ENCODE assay signal across 8 cellular contexts in the genomic region with DNA sequence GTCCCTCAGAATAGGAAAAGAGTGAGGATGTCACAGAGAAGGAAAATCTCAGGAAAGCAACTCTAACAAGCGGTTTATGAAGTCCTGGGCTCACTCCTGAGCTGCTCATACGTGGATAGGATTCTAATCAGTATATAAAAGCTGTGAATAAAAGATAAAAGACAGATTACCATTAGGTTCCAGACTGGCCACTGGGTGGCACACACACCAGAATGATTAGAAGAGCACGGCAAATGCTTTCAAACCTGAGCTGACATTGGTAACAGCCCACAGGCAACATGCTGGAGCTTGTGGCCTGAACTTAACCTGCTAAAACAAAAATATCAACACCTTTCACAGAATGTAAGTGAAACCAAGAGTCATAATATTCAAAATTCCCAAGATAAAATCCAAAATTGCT.
DNase-seq lines count a peak whose midpoint lies in the region; ATAC-seq and TF ChIP-seq lines count a peak whose summit lies in the region.

No MANE protein-coding gene starts in this region.

- H4K20me1 ChIP-seq in KMS-11 (ENCODE audit: insufficient read depth): no peaks in the 10 kb centered on the region

- intact Hi-C loops in left colon (cut with DNase I, micrococcal nuclease): no loop called here

- peaks cover 0 to 18% of the 10 kb centered on the region in 2 donors for H3K27me3 Mint-ChIP-seq in effector memory CD8-positive, alpha-beta T cell

- ATAC-seq in left colon (peak; percentile 43), GM21529 (IDR thresholded peaks at IDR 0.05; ENCODE audit: unreplicated experiment) (no peak)
- no peak for ATAC-seq in effector memory CD8-positive, alpha-beta T cell (replicated peaks)

- no peak overlapping the region for H3K27ac Mint-ChIP-seq in effector memory CD8-positive, alpha-beta T cell

- TF ChIP-seq CTCF in AG04449 (IDR thresholded peaks at IDR 0.05; ENCODE audit: insufficient read depth, low read length, missing control alignments): peak; percentile 10
- TF ChIP-seq CTCF in GM12865 (IDR thresholded peaks at IDR 0.05; ENCODE audit: insufficient read depth, low read depth, low read length, missing control alignments): peak; percentile 43
- TF ChIP-seq CTCF in KMS-11 (conservative IDR thresholded peaks at IDR 0.05; ENCODE audit: low read depth, low read length): peak; percentile 65
- TF ChIP-seq CTCF in WERI-Rb-1 (IDR thresholded peaks at IDR 0.05; ENCODE audit: low read depth, low read length): peak; percentile 60

- H3K4me3 ChIP-seq in AG04449 (ENCODE audit: low read depth, low read length) (no peak overlapping the region), GM12865 (ENCODE audit: low read depth, low read length) (no peak overlapping the region), KMS-11 (IDR thresholded peaks at IDR 0.05; ENCODE audit: insufficient read depth, low read depth, low read length) (no peak overlapping the region), WERI-Rb-1 (ENCODE audit: low read depth, low read length) (no peak overlapping the region)

- H3K36me3 ChIP-seq in KMS-11 (ENCODE audit: insufficient read depth) (no peaks in the 10 kb centered on the region), WERI-Rb-1 (no peaks in the 10 kb centered on the region)

- H3K9ac ChIP-seq in KMS-11: no peak overlapping the region

- H3K36me3 Mint-ChIP-seq in effector memory CD8-positive, alpha-beta T cell (ENCODE audit: insufficient read depth): no peaks in the 10 kb centered on the region

- H3K4me3 Mint-ChIP-seq in effector memory CD8-positive, alpha-beta T cell: no peak overlapping the region

- no peaks in the 10 kb centered on the region for H3K4me1 ChIP-seq in KMS-11 (ENCODE audit: low read depth, poor library complexity, severe bottlenecking)

- POLR2A ChIA-PET in AG04449 (lab: Yijun Ruan, JAX): no interaction called here

- H3K4me1 Mint-ChIP-seq in effector memory CD8-positive, alpha-beta T cell (ENCODE audit: low read depth in 2 of 2): no peaks in the 10 kb centered on the region

- DNase-seq in AG04449 (ENCODE audit: low read depth, low spot score): peak; percentile 5
- DNase-seq in GM12865 (ENCODE audit: low read depth): peak; percentile 43
- peak; percentile 59 for DNase-seq in WERI-Rb-1
- DNase-seq in left colon: peak in 1 of 2 donors; percentile 24
- DNase-seq in effector memory CD8-positive, alpha-beta T cell: no peak
- no peak for DNase-seq in activated CD8-positive, alpha-beta memory T cell treated with anti-CD3 and anti-CD28 coated beads for 24 hours

- H3K9me3 ChIP-seq in WERI-Rb-1 (ENCODE audit: severe bottlenecking): no peaks in the 10 kb centered on the region

- H2AFZ ChIP-seq in KMS-11 (ENCODE audit: low read depth): no peak overlapping the region

- no peaks in the 10 kb centered on the region for H3K79me2 ChIP-seq in KMS-11 (ENCODE audit: insufficient read depth, low read depth)

- H3K27ac ChIP-seq in KMS-11 (no peak overlapping the region), WERI-Rb-1 (no peak overlapping the region)

- CTCF ChIA-PET in AG04449 (lab: Yijun Ruan, JAX): interaction anchor here (0.5 to 3.3 kb wide), 6 partner anchors 17 to 585 kb away, joined by 3 to 25 read pairs (median 3); no protein-coding TSS in a partner anchor

- H3K27me3 ChIP-seq in KMS-11 (ENCODE audit: insufficient read depth, low read depth): no peaks in the 10 kb centered on the region
- H3K27me3 ChIP-seq in WERI-Rb-1 (ENCODE audit: insufficient read depth, low read depth, severe bottlenecking): no peaks in the 10 kb centered on the region

- H3K4me2 ChIP-seq in KMS-11: no peak overlapping the region

- no peaks in the 10 kb centered on the region for H3K9me3 Mint-ChIP-seq in effector memory CD8-positive, alpha-beta T cell

Comparison
In these comparisons a context has a peak if more than half of its experiments do, and no peak if none do; other contexts are left out.
1. DNase-seq: peak in AG04449 (single experiment), GM12865 (single experiment) and WERI-Rb-1 (single experiment); none in effector memory CD8-positive, alpha-beta T cell (0 of 3) and activated CD8-positive, alpha-beta memory T cell treated with anti-CD3 and anti-CD28 coated beads for 24 hours (single experiment).
2. CTCF ChIP-seq: peak in every context shown above with its lines; median percentile 65 in KMS-11; 60 in WERI-Rb-1; 43 in GM12865; 10 in AG04449.